Comparison of ENCODE assay signal across 2 cellular contexts in genomic region chr1:143691400-143691891, GRCh38.
A peak's percentile ranks its signal among the peaks of the same experiment; 100 is the strongest.
TF ChIP-seq lines count a peak whose summit lies in the region.

No MANE protein-coding gene starts in this region.

TF ChIP-seq in HEK293, 187 proteins besides CTCF, POLR2A, EP300 and RAD21 (continued from another document):
- TF ChIP-seq, protein P1, sequence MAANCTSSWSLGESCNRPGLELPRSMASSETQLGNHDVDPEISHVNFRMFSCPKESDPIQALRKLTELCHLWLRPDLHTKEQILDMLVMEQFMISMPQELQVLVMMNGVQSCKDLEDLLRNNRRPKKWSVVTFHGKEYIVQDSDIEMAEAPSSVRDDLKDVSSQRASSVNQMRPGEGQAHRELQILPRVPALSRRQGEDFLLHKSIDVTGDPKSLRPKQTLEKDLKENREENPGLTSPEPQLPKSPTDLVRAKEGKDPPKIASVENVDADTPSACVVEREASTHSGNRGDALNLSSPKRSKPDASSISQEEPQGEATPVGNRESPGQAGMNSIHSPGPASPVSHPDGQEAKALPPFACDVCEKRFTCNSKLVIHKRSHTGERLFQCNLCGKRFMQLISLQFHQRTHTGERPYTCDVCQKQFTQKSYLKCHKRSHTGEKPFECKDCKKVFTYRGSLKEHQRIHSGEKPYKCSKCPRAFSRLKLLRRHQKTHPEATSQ (tag by site-specific recombination; IDR thresholded peaks at IDR 0.05), result no peak
- TF ChIP-seq, protein P2, sequence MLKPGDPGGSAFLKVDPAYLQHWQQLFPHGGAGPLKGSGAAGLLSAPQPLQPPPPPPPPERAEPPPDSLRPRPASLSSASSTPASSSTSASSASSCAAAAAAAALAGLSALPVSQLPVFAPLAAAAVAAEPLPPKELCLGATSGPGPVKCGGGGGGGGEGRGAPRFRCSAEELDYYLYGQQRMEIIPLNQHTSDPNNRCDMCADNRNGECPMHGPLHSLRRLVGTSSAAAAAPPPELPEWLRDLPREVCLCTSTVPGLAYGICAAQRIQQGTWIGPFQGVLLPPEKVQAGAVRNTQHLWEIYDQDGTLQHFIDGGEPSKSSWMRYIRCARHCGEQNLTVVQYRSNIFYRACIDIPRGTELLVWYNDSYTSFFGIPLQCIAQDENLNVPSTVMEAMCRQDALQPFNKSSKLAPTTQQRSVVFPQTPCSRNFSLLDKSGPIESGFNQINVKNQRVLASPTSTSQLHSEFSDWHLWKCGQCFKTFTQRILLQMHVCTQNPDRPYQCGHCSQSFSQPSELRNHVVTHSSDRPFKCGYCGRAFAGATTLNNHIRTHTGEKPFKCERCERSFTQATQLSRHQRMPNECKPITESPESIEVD (tag by site-specific recombination; IDR thresholded peaks at IDR 0.05), result no peak
- TF ChIP-seq ZNF121 (tag by site-specific recombination; IDR thresholded peaks at IDR 0.05) (no peak), BCL6B (tag by site-specific recombination; IDR thresholded peaks at IDR 0.05) (no peak), BCL11A (tag by site-specific recombination; IDR thresholded peaks at IDR 0.05; ENCODE audit: low read depth) (peak; percentile 29; the same call in 1 of the 2 replicates), ZNF48 (tag by site-specific recombination; IDR thresholded peaks at IDR 0.05) (no peak), ZNF544 (tag by site-specific recombination; IDR thresholded peaks at IDR 0.05) (no peak), ZNF221 (tag by site-specific recombination; IDR thresholded peaks at IDR 0.05; ENCODE audit: borderline replicate concordance) (no peak)

TF ChIP-seq in SK-N-SH, 30 proteins besides CTCF, POLR2A, EP300 and RAD21 (continued from another document):
- TF ChIP-seq REST (IDR thresholded peaks at IDR 0.05; ENCODE audit: low read depth, low read length), result no peak
- TF ChIP-seq TEAD4 (IDR thresholded peaks at IDR 0.05; ENCODE audit: borderline replicate concordance, insufficient read depth), result no peak
- no peak for TF ChIP-seq USF2 (IDR thresholded peaks at IDR 0.05; ENCODE audit: borderline replicate concordance, low read depth, low read length)
- TF ChIP-seq ZBTB33 (IDR thresholded peaks at IDR 0.05; ENCODE audit: borderline replicate concordance, low read depth), result no peak
- no peak for TF ChIP-seq PBX3 (IDR thresholded peaks at IDR 0.05)
- TF ChIP-seq GATA2 (CRISPR knock-in tag; IDR thresholded peaks at IDR 0.05), result no peak
- no peak for TF ChIP-seq NRF1 (IDR thresholded peaks at IDR 0.05; ENCODE audit: low read depth, low read length)
